ENCODE assay signal across 23 cellular contexts in the genomic region with DNA sequence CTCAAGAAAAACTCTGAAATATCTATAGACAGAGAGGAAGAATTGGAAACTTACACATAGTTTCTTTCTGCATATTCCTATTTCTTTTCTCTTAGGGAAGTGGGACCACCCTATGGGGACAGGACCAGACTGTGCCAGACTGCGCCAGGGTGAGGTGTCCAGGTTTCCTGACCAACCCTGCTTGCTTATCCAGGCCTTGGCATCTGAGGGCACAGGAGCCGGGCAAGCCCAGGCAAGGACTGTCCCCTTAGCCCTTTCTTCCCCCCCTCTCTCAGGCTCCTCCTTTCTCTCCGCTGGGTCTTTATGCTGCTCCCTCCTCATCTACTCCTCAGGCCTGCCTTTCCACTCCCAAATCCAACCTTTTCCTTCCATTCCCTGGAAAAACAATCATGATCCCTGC. TPM values are rescaled to one million over a fixed set of nuclear protein-coding genes. Genes with fewer than 3 reads are reported as not detected.
"Had no signal": no experiment of that assay in that cellular context is flagged by ENCODE, and none has a peak within 500 bp of the region (broad histone marks: within the 10 kb centered on the region; RNA-seq: fewer than 3 reads in every experiment).

No MANE protein-coding gene starts in this region.

- H3K4me3 Mint-ChIP-seq: activated CD4-positive, alpha-beta T cell treated with anti-CD3 and anti-CD28 coated beads, Interleukin-2, amount 10 ng/mL, durations not matched to agents 24 days and 14 days; activated CD8-positive, alpha-beta T cell treated with anti-CD3 and anti-CD28 coated beads, Interleukin-2, amount 10 ng/mL, durations not matched to agents 7 days and 5 days; activated naive CD4-positive, alpha-beta T cell treated with anti-CD3 and anti-CD28 coated beads, Interleukin-2, amount 50 U/mL, for 24 hours; activated T-cell treated with anti-CD3 and anti-CD28 coated beads, Interleukin-2, amount 50 U/mL, for 4 hours; neural crest cell; stimulated activated naive CD8-positive, alpha-beta T cell treated with anti-CD3 and anti-CD28 coated beads, Interleukin-15, amount 100 ng/mL, for 72 hours; type B pancreatic cell had no signal

- DNase-seq: activated CD4-positive, alpha-beta T cell treated with anti-CD3 and anti-CD28 coated beads, Interleukin-2, amount 10 ng/mL, durations not matched to agents 24 days and 14 days; activated CD4-positive, CD25-positive, alpha-beta regulatory T cell; activated CD8-positive, alpha-beta memory T cell treated with anti-CD3 and anti-CD28 coated beads, Interleukin-2, amount 50 U/mL, for 4 hours; activated CD8-positive, alpha-beta T cell treated with anti-CD3 and anti-CD28 coated beads, Interleukin-2, amount 10 ng/mL, durations not matched to agents 7 days and 5 days; activated T-cell treated with anti-CD3 and anti-CD28 coated beads, Interleukin-2, amount 50 U/mL, for 4 hours; cerebellar nuclear complex; effector memory CD4-positive, alpha-beta T cell; foreskin fibroblast; kidney; right cardiac atrium; stimulated activated CD4-positive, alpha-beta T cell treated with anti-CD3 and anti-CD28 coated beads, Interleukin-15, amount 100 ng/mL, for 24 hours; stimulated activated CD4-positive, alpha-beta T cell treated with anti-CD3 and anti-CD28 coated beads, Interleukin-2, amount 100 ng/mL, for 48 hours; stimulated activated naive CD8-positive, alpha-beta T cell treated with anti-CD3 and anti-CD28 coated beads, Interleukin-15, amount 100 ng/mL, for 72 hours had no signal

- H3K4me3 ChIP-seq: ascending aorta, breast epithelium, hepatocyte, lung, psoas muscle, suprapubic skin had no signal

- H3K9me3 ChIP-seq: ascending aorta, breast epithelium, psoas muscle, suprapubic skin had no signal

- H3K36me3 Mint-ChIP-seq: activated naive CD4-positive, alpha-beta T cell treated with anti-CD3 and anti-CD28 coated beads, Interleukin-2, amount 50 U/mL, for 24 hours; type B pancreatic cell had no signal

- H3K4me2 ChIP-seq: hepatocyte had no signal

- H3K4me1 ChIP-seq: ascending aorta, breast epithelium, psoas muscle had no signal

- H3K79me2 ChIP-seq: hepatocyte had no signal

- H3K27me3 Mint-ChIP-seq: activated CD4-positive, alpha-beta T cell treated with anti-CD3 and anti-CD28 coated beads, Interleukin-2, amount 10 ng/mL, durations not matched to agents 24 days and 14 days; activated naive CD4-positive, alpha-beta T cell treated with anti-CD3 and anti-CD28 coated beads, Interleukin-2, amount 50 U/mL, for 24 hours; stimulated activated naive CD8-positive, alpha-beta T cell treated with anti-CD3 and anti-CD28 coated beads, Interleukin-15, amount 100 ng/mL, for 72 hours; type B pancreatic cell had no signal

- ATAC-seq: activated CD8-positive, alpha-beta T cell treated with anti-CD3 and anti-CD28 coated beads, Interleukin-2, amount 10 ng/mL, durations not matched to agents 7 days and 5 days; activated T-cell treated with anti-CD3 and anti-CD28 coated beads, Interleukin-2, amount 50 U/mL, for 4 hours; left lobe of liver; psoas muscle; right cardiac atrium; stimulated activated naive CD8-positive, alpha-beta T cell treated with anti-CD3 and anti-CD28 coated beads, Interleukin-15, amount 100 ng/mL, for 72 hours had no signal

- H3K27ac ChIP-seq: ascending aorta, breast epithelium, hepatocyte, psoas muscle, suprapubic skin had no signal

- H3K27ac Mint-ChIP-seq: activated CD4-positive, alpha-beta T cell treated with anti-CD3 and anti-CD28 coated beads, Interleukin-2, amount 10 ng/mL, durations not matched to agents 24 days and 14 days; activated CD8-positive, alpha-beta T cell treated with anti-CD3 and anti-CD28 coated beads, Interleukin-2, amount 10 ng/mL, durations not matched to agents 7 days and 5 days; activated naive CD4-positive, alpha-beta T cell treated with anti-CD3 and anti-CD28 coated beads, Interleukin-2, amount 50 U/mL, for 24 hours; type B pancreatic cell had no signal

- H3K36me3 ChIP-seq: ascending aorta, breast epithelium, suprapubic skin had no signal

- H3K27me3 ChIP-seq: ascending aorta, breast epithelium, hepatocyte, suprapubic skin had no signal

- H3K9me3 Mint-ChIP-seq: activated CD4-positive, alpha-beta T cell treated with anti-CD3 and anti-CD28 coated beads, Interleukin-2, amount 10 ng/mL, durations not matched to agents 24 days and 14 days; activated naive CD4-positive, alpha-beta T cell treated with anti-CD3 and anti-CD28 coated beads, Interleukin-2, amount 50 U/mL, for 24 hours; activated T-cell treated with anti-CD3 and anti-CD28 coated beads, Interleukin-2, amount 50 U/mL, for 4 hours; stimulated activated naive CD8-positive, alpha-beta T cell treated with anti-CD3 and anti-CD28 coated beads, Interleukin-15, amount 100 ng/mL, for 72 hours; type B pancreatic cell had no signal

- H2AFZ ChIP-seq: hepatocyte had no signal

RNA-seq across cellular contexts. Expression of a gene that starts 27.2 kb away (rescaled TPM):
- total RNA-seq: ascending aorta had no signal
